Comparison of ENCODE assay signal across 23 cellular contexts in the genomic region with DNA sequence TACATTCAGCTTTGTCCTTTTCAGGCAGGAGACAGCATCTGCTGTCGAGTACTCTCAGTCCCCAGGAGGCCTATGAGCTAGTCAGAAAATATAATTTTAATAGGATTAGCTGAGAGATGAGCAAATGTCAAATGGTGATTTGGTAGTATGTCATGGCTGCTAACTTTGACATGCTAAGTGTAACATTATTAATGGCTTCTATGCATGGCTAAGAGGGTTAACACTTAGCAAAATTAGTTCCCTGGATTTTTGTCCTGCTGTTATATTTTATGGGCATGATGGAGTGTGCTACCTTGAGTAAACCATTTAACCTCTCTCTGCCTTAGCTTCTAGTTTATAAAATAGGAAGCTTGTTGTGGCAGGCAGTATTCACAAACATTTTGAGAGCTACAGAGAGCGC. TPM values are rescaled to one million over a fixed set of nuclear protein-coding genes. Genes with fewer than 3 reads are reported as not detected.
DNase-seq lines count a peak whose midpoint lies in the region; ATAC-seq, FAIRE-seq and TF ChIP-seq lines count a peak whose summit lies in the region.
"Had no signal": no experiment of that assay in that cellular context is flagged by ENCODE, and none has a peak within 500 bp of the region (broad histone marks: within the 10 kb centered on the region; RNA-seq: fewer than 3 reads in every experiment).

No MANE protein-coding gene starts in this region.

- no peak overlapping the region for H3K27ac ChIP-seq in K562 (ENCODE audit: extremely low read depth, low read depth, low read length)
- peak overlapping the region in 4 of 5 donors; percentile 91 to 98 (median 96) for H3K27ac ChIP-seq in stomach
- H3K27ac ChIP-seq: KMS-11, prostate gland had no signal

- DNase-seq in NCI-H2171 treated with DMSO at 0.1 percent for 48 hours (lab: John Stamatoyannopoulos, UW), result peak; percentile 40
- DNase-seq in NCI-H2171 (lab: John Stamatoyannopoulos, UW), result no peak
- no peak for DNase-seq in HEK293T (ENCODE audit: extremely low spot score)
- no peak for DNase-seq in K562 (ENCODE audit: extremely low read depth in 1 of 4, low spot score in 3 of 4)
- DNase-seq in stomach, result no peak
- DNase-seq in activated gamma-delta T cell treated with Interleukin-2 at 50 U/mL for 16 hours, result no peak
- DNase-seq in ureter (ENCODE audit: low spot score), result no peak
- no peak for DNase-seq in SIG-M5 (lab: John Stamatoyannopoulos, UW)
- DNase-seq: 8988T; activated CD4-positive, alpha-beta T cell treated with anti-CD3 and anti-CD28 coated beads, Interleukin-2, amount 50 U/mL, for 4 hours; activated naive CD4-positive, alpha-beta T cell treated with anti-CD3 and anti-CD28 coated beads, Interleukin-2, amount 50 U/mL, for 16 hours; AML-193; CD8-positive, alpha-beta memory T cell; GF-D8; NCI-H748 treated with DMSO at 0.1 percent for 48 hours; stimulated activated CD4-positive, alpha-beta T cell treated with anti-CD3 and anti-CD28 coated beads, Interleukin-1b, Interleukin-23, amount 100 ng/mL, for 48 hours; T-helper 9 cell had no signal

- in situ Hi-C loops in K562 (cut with MboI), result no loop called here

- TF ChIP-seq POLR2A in K562 (conservative IDR thresholded peaks at IDR 0.05), result no peak
- no peak for TF ChIP-seq POLR2A in stomach (IDR thresholded peaks at IDR 0.05)

- POLR2A ChIA-PET in HEK293T (lab: Yijun Ruan, JAX), result interaction anchor here (1.0 kb wide), 1 partner anchor 82 kb away, joined by 3 read pairs; no protein-coding TSS in a partner anchor
- POLR2A ChIA-PET in K562 (lab: Yijun Ruan, JAX), result interaction anchor here (0.6 kb wide), 1 partner anchor 451 kb away, joined by 3 read pairs; no protein-coding TSS in a partner anchor

- no peak overlapping the region for H2AFZ ChIP-seq in K562 (ENCODE audit: low read depth, low read length)

- no peak for FAIRE-seq in K562 (lab: Jason Lieb, UNC)
- FAIRE-seq: astrocyte, endothelial cell of umbilical vein had no signal

- TF ChIP-seq RAD21 in K562 (CRISPR knock-in tag; conservative IDR thresholded peaks at IDR 0.05 in 1 of 2, IDR thresholded peaks at IDR 0.05 in 1 of 2), result no peak

- TF ChIP-seq CTCF in K562 (IDR thresholded peaks at IDR 0.05 in 2 of 3, conservative IDR thresholded peaks at IDR 0.05 in 1 of 3; ENCODE audit: insufficient read depth in 2 of 3, low read depth in 1 of 3, low read length in 3 of 3) (no peak), stomach (IDR thresholded peaks at IDR 0.05) (no peak)

- H3K79me2 ChIP-seq in K562 (ENCODE audit: control insufficient read depth, insufficient read depth, low read length), result no peaks in the 10 kb centered on the region

- no TSS peak for BruUV-seq in K562 (replicated peaks; lab: Mats Ljungman, UMichigan)

- WGBS in K562 (ENCODE audit: insufficient coverage, low coverage, missing lambda C conversion rate), result 0% methylated on average over 1 of the region's 2 CpGs
- 76 to 87% (median 80%) methylated on average over 2 of the region's 2 CpGs for WGBS in stomach, 5 donors

- H3K4me3 ChIP-seq in K562 (no peak overlapping the region), stomach (no peak overlapping the region)
- H3K4me3 ChIP-seq: lung, prostate gland had no signal

- H3K27me3 ChIP-seq in K562 (ENCODE audit: control insufficient read depth in 2 of 2, insufficient read depth in 2 of 2, low read length in 2 of 2), result no peaks in the 10 kb centered on the region
- no peaks in the 10 kb centered on the region for H3K27me3 ChIP-seq in stomach

- H3K9me3 ChIP-seq in K562 (replicated peaks; ENCODE audit: control insufficient read depth, insufficient read depth, low read depth, low read length) (no peaks in the 10 kb centered on the region), stomach (no peaks in the 10 kb centered on the region)
- H3K9me3 ChIP-seq: prostate gland had no signal

- no peaks in the 10 kb centered on the region for H4K20me1 ChIP-seq in K562 (replicated peaks; ENCODE audit: control insufficient read depth, insufficient read depth, low read length)

- no peak for ATAC-seq in K562
- ATAC-seq: WTC11 had no signal

- TF ChIP-seq EP300 in K562 (IDR thresholded peaks at IDR 0.05; ENCODE audit: low read length), result no peak
- TF ChIP-seq EP300 in stomach (IDR thresholded peaks at IDR 0.05), result no peak

- H3K4me1 ChIP-seq in K562 (replicated peaks in 1 of 2; ENCODE audit: control insufficient read depth in 2 of 2, insufficient read depth in 2 of 2, low read length in 2 of 2), result peaks cover 2 to 14% of the 10 kb centered on the region in 2 experiments; a peak in 3 of 5 replicates
- H3K4me1 ChIP-seq in stomach, result peaks cover 7 to 40% (median 29%) of the 10 kb centered on the region in 4 donors
- H3K4me1 ChIP-seq: prostate gland had no signal

- no peak overlapping the region for H3K9ac ChIP-seq in K562 (ENCODE audit: insufficient read depth in 1 of 2, low read depth in 2 of 2, low read length in 2 of 2)
- H3K9ac ChIP-seq: KMS-11 had no signal

- H3K9me1 ChIP-seq in K562 (ENCODE audit: control insufficient read depth, insufficient read depth, low read length), result no peaks in the 10 kb centered on the region

- H3K4me2 ChIP-seq in K562 (ENCODE audit: insufficient read depth, low read length), result no peak overlapping the region
- H3K4me2 ChIP-seq: KMS-11 had no signal

- CTCF ChIA-PET in HEK293T (lab: Yijun Ruan, JAX) (interaction anchor here (0.8 kb wide), 1 partner anchor 67 kb away, joined by 3 read pairs; no protein-coding TSS in a partner anchor), K562 (lab: Yijun Ruan, JAX; ENCODE audit: low intra/inter-chr PET ratio) (no interaction called here)

- intact Hi-C loops in K562 (cut with micrococcal nuclease) (no loop called here), stomach (cut with DNase I; ENCODE audit: low total_unique reads) (loop anchor here (10.0 kb wide), 1 partner anchor 70 kb away; no protein-coding TSS in a partner anchor)

- H3K36me3 ChIP-seq in K562 (ENCODE audit: control insufficient read depth, insufficient read depth, low read length) (no peaks in the 10 kb centered on the region), stomach (no peaks in the 10 kb centered on the region)
- H3K36me3 ChIP-seq: prostate gland had no signal

TF ChIP-seq in HEK293T, 16 proteins besides CTCF, POLR2A, EP300 and RAD21:
- TF ChIP-seq CTBP1 (IDR thresholded peaks at IDR 0.05; ENCODE audit: borderline replicate concordance) (peak; percentile 57; the same call in 1 of the 2 replicates), TARDBP (IDR thresholded peaks at IDR 0.05) (no peak), ARNT (IDR thresholded peaks at IDR 0.05) (peak; percentile 68)
- TF ChIP-seq, protein P1, sequence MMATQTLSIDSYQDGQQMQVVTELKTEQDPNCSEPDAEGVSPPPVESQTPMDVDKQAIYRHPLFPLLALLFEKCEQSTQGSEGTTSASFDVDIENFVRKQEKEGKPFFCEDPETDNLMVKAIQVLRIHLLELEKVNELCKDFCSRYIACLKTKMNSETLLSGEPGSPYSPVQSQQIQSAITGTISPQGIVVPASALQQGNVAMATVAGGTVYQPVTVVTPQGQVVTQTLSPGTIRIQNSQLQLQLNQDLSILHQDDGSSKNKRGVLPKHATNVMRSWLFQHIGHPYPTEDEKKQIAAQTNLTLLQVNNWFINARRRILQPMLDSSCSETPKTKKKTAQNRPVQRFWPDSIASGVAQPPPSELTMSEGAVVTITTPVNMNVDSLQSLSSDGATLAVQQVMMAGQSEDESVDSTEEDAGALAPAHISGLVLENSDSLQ (IDR thresholded peaks at IDR 0.05), result peak; percentile 91

TF ChIP-seq in K562, 482 proteins besides CTCF, POLR2A, EP300 and RAD21 (continues in another document):
- TF ChIP-seq, protein P2, sequence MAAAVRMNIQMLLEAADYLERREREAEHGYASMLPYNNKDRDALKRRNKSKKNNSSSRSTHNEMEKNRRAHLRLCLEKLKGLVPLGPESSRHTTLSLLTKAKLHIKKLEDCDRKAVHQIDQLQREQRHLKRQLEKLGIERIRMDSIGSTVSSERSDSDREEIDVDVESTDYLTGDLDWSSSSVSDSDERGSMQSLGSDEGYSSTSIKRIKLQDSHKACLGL (CRISPR knock-in tag; IDR thresholded peaks at IDR 0.05; ENCODE audit: borderline replicate concordance, poor library complexity, severe bottlenecking), result no peak
- TF ChIP-seq, protein P3, sequence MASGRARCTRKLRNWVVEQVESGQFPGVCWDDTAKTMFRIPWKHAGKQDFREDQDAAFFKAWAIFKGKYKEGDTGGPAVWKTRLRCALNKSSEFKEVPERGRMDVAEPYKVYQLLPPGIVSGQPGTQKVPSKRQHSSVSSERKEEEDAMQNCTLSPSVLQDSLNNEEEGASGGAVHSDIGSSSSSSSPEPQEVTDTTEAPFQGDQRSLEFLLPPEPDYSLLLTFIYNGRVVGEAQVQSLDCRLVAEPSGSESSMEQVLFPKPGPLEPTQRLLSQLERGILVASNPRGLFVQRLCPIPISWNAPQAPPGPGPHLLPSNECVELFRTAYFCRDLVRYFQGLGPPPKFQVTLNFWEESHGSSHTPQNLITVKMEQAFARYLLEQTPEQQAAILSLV (tag; IDR thresholded peaks at IDR 0.05), result no peak

RNA-seq across cellular contexts. Expression of gene PCNX1, which starts 2.9 kb away (rescaled TPM):
- 16.2 and 32.4 TPM in 2 replicates for total RNA-seq in K562 (2011; cell fraction: chromatin; rRNA removed; ENCODE audit: low replicate concordance)
- 4.3 and 6.3 TPM in 2 replicates for total RNA-seq in K562 (2011; cell fraction: nucleolus; rRNA removed)
- 8.9 and 9.5 TPM in 2 replicates for total RNA-seq in K562 (2011; cell fraction: nucleoplasm; rRNA removed)
- total RNA-seq in K562 (2014; rRNA removed), result 1.5 and 2.6 TPM in 2 replicates
- total RNA-seq in K562 (2014; rRNA removed; fragmentation: Illumina TruSeq; extraction: Trizol), result 2.6 and 5.2 TPM in 2 replicates
- 3.6 and 4.5 TPM in 2 replicates for total RNA-seq in K562 (2015; rRNA removed; fragmentation: Illumina TruSeq; extraction: Trizol)
- 2.8 and 3.1 TPM in 2 replicates for total RNA-seq in K562 (2021)
- 2.3 and 2.8 TPM in 2 replicates for polyA plus RNA-seq in K562 (2011; rRNA removed)
- 1.6 and 3.7 TPM in 2 replicates for polyA plus RNA-seq in K562 (2011; cell fraction: cytosol; rRNA removed)
- 3.9 and 5.8 TPM in 2 replicates for polyA plus RNA-seq in K562 (2011; cell fraction: nucleus; rRNA removed)
- polyA plus RNA-seq in K562 (2012), result 0.85 and 3.1 TPM in 2 replicates
- polyA plus RNA-seq in K562 (2014; fragmentation: Illumina TruSeq; extraction: Trizol), result 1.3 and 2.1 TPM in 2 replicates
- under 1 TPM; 0.30 to 0.39 TPM for polyA plus RNA-seq in K562 (2014; fragmentation: Nextera tagmentation; extraction: Ambion mirVana)
- 1.2 and 1.8 TPM in 2 replicates for polyA plus RNA-seq in K562 (2014; rRNA removed)
- polyA minus RNA-seq in K562 (2011; rRNA and poly(A)+ RNA removed), result 8.8 and 10.6 TPM in 2 replicates
- polyA minus RNA-seq in K562 (2011; cell fraction: cytosol; rRNA and poly(A)+ RNA removed), result 4.1 and 7.1 TPM in 2 replicates
- polyA minus RNA-seq in K562 (2011; cell fraction: nucleus; rRNA and poly(A)+ RNA removed), result 5.1 and 8.6 TPM in 2 replicates
- total RNA-seq in stomach, result 100 to 1,000 TPM in 2 of 5 donors, 10 to 100 TPM in 3; 39.7 to 198 (median 61.8) TPM
- polyA plus RNA-seq in stomach, result 1 to 10 TPM; 2.3 to 4.8 (median 2.9) TPM
- 73.3 TPM for total RNA-seq in ureter
